Comparison of ENCODE assay signal across 16 cellular contexts in the genomic region with DNA sequence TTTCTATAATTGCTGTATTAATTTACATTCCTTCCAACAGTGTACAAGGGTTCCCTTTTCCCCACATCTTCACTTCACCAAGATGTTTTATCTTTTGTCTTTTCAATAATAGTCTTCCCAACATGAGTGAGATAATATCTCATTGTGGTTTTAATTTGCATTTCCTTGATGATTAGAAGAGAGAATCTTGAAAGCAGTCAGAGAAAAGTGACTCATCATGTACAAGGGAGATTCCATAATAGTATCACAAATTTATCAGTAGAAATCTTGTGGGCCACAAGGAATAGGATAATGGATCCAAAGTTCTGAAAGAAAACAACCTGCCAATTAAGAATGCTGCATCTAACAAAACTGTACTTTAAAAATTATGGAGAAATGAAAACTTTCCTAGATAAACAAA.
A peak's percentile ranks its signal among the peaks of the same experiment; 100 is the strongest.
DNase-seq lines count a peak whose midpoint lies in the region; ATAC-seq and TF ChIP-seq lines count a peak whose summit lies in the region.
"Had no signal": no experiment of that assay in that cellular context is flagged by ENCODE, and none has a peak within 500 bp of the region (broad histone marks: within the 10 kb centered on the region; RNA-seq: fewer than 3 reads in every experiment).

No MANE protein-coding gene starts in this region.

- no peaks in the 10 kb centered on the region for H3K9me1 ChIP-seq in IMR-90 (ENCODE audit: insufficient read depth, low read length)

- no peak overlapping the region for H2BK120ac ChIP-seq in IMR-90 (ENCODE audit: low read depth, low read length)

- TF ChIP-seq RAD21 in IMR-90 (IDR thresholded peaks at IDR 0.05; ENCODE audit: low read length): no peak

- no peak overlapping the region for H4K5ac ChIP-seq in IMR-90 (ENCODE audit: low read depth, low read length)

- no peaks in the 10 kb centered on the region for H3K27me3 ChIP-seq in IMR-90 (ENCODE audit: control insufficient read depth, insufficient read depth, low read length)

- POLR2A ChIA-PET in IMR-90 (lab: Charles Lee; ENCODE audit: unreplicated experiment): no interaction called here

- H3K4me2 ChIP-seq in IMR-90 (ENCODE audit: low read depth, low read length): no peak overlapping the region

- no peak overlapping the region for H2BK20ac ChIP-seq in IMR-90 (ENCODE audit: low read depth, low read length)

- H3K9ac ChIP-seq in IMR-90 (ENCODE audit: low read depth, low read length): no peak overlapping the region

- no peak overlapping the region for H3K23ac ChIP-seq in IMR-90 (ENCODE audit: low read depth, low read length)

- CTCF ChIA-PET in IMR-90 (lab: Yijun Ruan, JAX): no interaction called here

- TF ChIP-seq CTCF in HFFc6 (IDR thresholded peaks at IDR 0.05) (no peak), IMR-90 (conservative IDR thresholded peaks at IDR 0.05; ENCODE audit: low read depth, low read length) (no peak)

- no peaks in the 10 kb centered on the region for H4K20me1 ChIP-seq in IMR-90 (ENCODE audit: insufficient read depth, low read length)

- H3K9me3 Mint-ChIP-seq in activated T-cell treated with anti-CD3 and anti-CD28 coated beads, Interleukin-2, amount 50 U/mL, for 4 hours: peaks cover 21% of the 10 kb centered on the region
- H3K9me3 Mint-ChIP-seq in HFFc6: peaks cover 11% of the 10 kb centered on the region

- no peaks in the 10 kb centered on the region for H3K36me3 Mint-ChIP-seq in activated T-cell treated with anti-CD3 and anti-CD28 coated beads, Interleukin-2, amount 50 U/mL, for 4 hours (ENCODE audit: insufficient read depth)
- H3K36me3 Mint-ChIP-seq in HFFc6 (ENCODE audit: low read depth): peaks cover 12% of the 10 kb centered on the region; the same call in 1 of the 2 replicates

- H2AFZ ChIP-seq in IMR-90 (replicated peaks; ENCODE audit: low read length, poor library complexity): no peak overlapping the region

- no peak overlapping the region for H3K27ac ChIP-seq in IMR-90 (ENCODE audit: insufficient read depth, low read length)

- no peak for DNase-seq in activated T-cell treated with anti-CD3 and anti-CD28 coated beads, Interleukin-2, amount 50 U/mL, for 4 hours
- DNase-seq in activated T-cell treated with anti-CD3 and anti-CD28 coated beads for 4 hours (no peak), HFFc6 (peak; percentile 13), IMR-90 (peak; percentile 34), renal cortical epithelial cell (ENCODE audit: low read depth) (peak; percentile 22), NCI-H748 (lab: John Stamatoyannopoulos, UW; ENCODE audit: unreplicated experiment) (no peak), cortex of kidney (lab: John Stamatoyannopoulos, UW) (no peak)
- DNase-seq: ACHN, amygdala, DMS53, mucosa of descending colon, NCI-H1105, NCI-H446, posterior cingulate gyrus, T-helper 9 cell had no signal

- no peaks in the 10 kb centered on the region for H3K27me3 Mint-ChIP-seq in activated T-cell treated with anti-CD3 and anti-CD28 coated beads, Interleukin-2, amount 50 U/mL, for 4 hours (ENCODE audit: low read depth)
- H3K27me3 Mint-ChIP-seq in HFFc6 (ENCODE audit: insufficient read depth): peaks cover 2% of the 10 kb centered on the region; the same call in 1 of the 2 replicates

- no peak overlapping the region for H3K18ac ChIP-seq in IMR-90 (ENCODE audit: low read depth, low read length)

- no peaks in the 10 kb centered on the region for H3K4me1 ChIP-seq in IMR-90 (ENCODE audit: control insufficient read depth, insufficient read depth, low read length)

- dilution Hi-C loops in IMR-90 (cut with HindIII; ENCODE audit: low sequenced_read_pairs, unreplicated experiment): no loop called here

- no peak overlapping the region for H2BK15ac ChIP-seq in IMR-90 (ENCODE audit: low read depth, low read length)

- peak overlapping the region; percentile 7 for H3K4me3 Mint-ChIP-seq in activated T-cell treated with anti-CD3 and anti-CD28 coated beads, Interleukin-2, amount 50 U/mL, for 4 hours
- no peak overlapping the region for H3K4me3 Mint-ChIP-seq in HFFc6

- intact Hi-C loops in IMR-90 (cut with micrococcal nuclease): no loop called here

- no peak overlapping the region for H3K27ac Mint-ChIP-seq in HFFc6

- H3K56ac ChIP-seq in IMR-90 (ENCODE audit: extremely low read depth, insufficient read depth, low read length): no peak overlapping the region

- peak; percentile 72 to 92 for ATAC-seq in activated T-cell treated with anti-CD3 and anti-CD28 coated beads, Interleukin-2, amount 50 U/mL, for 4 hours
- ATAC-seq in IMR-90 (ENCODE audit: low read depth) (no peak), HG03108 (IDR thresholded peaks at IDR 0.05; ENCODE audit: unreplicated experiment) (no peak)
- ATAC-seq: mucosa of descending colon had no signal

- H4K91ac ChIP-seq in IMR-90 (ENCODE audit: insufficient read depth, low read depth, low read length): no peak overlapping the region

- H3K4ac ChIP-seq in IMR-90 (ENCODE audit: low read depth, low read length): no peak overlapping the region

- H2AK9ac ChIP-seq in IMR-90 (replicated peaks; ENCODE audit: low read depth, low read length, poor library complexity): no peak overlapping the region

- no peak overlapping the region for H4K8ac ChIP-seq in IMR-90 (ENCODE audit: low read depth in 2 of 2, low read length in 2 of 2)

- no peaks in the 10 kb centered on the region for H3K79me1 ChIP-seq in IMR-90 (ENCODE audit: low read depth in 1 of 2, low read length in 2 of 2)

- no peak overlapping the region for H3K14ac ChIP-seq in IMR-90 (replicated peaks; ENCODE audit: low read depth, low read length)

- no peak overlapping the region for H2BK5ac ChIP-seq in IMR-90 (ENCODE audit: low read depth, low read length, poor library complexity, severe bottlenecking)

- peaks cover 10% of the 10 kb centered on the region for H3K4me1 Mint-ChIP-seq in activated T-cell treated with anti-CD3 and anti-CD28 coated beads, Interleukin-2, amount 50 U/mL, for 4 hours (ENCODE audit: low read depth)
- peaks cover 10% of the 10 kb centered on the region for H3K4me1 Mint-ChIP-seq in HFFc6 (ENCODE audit: low read depth)

- TF ChIP-seq POLR2A in IMR-90 (IDR thresholded peaks at IDR 0.05; ENCODE audit: low read depth, low read length): no peak

- BruUV-seq in IMR-90 (replicated peaks; lab: Mats Ljungman, UMichigan): no TSS peak

- no peak overlapping the region for H3K4me3 ChIP-seq in IMR-90 (ENCODE audit: insufficient read depth, low read depth, low read length)
- H3K4me3 ChIP-seq: mucosa of descending colon had no signal

- H3K9me3 ChIP-seq in IMR-90 (ENCODE audit: control insufficient read depth, insufficient read depth, low read length): no peaks in the 10 kb centered on the region
- H3K9me3 ChIP-seq: mucosa of descending colon had no signal

- no peak overlapping the region for H2AK5ac ChIP-seq in IMR-90 (ENCODE audit: low read depth, low read length)

- in situ Hi-C loops in IMR-90 (cut with MboI; ENCODE audit: low sequenced_read_pairs): no loop called here

- no peaks in the 10 kb centered on the region for H3K36me3 ChIP-seq in IMR-90 (ENCODE audit: control insufficient read depth, insufficient read depth, low read length)

TF ChIP-seq in IMR-90, 13 proteins besides CTCF, POLR2A, EP300 and RAD21:
- TF ChIP-seq MAFK (IDR thresholded peaks at IDR 0.05; ENCODE audit: low read depth, low read length): no peak
- no peak for TF ChIP-seq RFX5 (IDR thresholded peaks at IDR 0.05; ENCODE audit: low read depth, low read length)
- no peak for TF ChIP-seq RCOR1 (IDR thresholded peaks at IDR 0.05; ENCODE audit: insufficient replicate concordance, low read length)
- TF ChIP-seq FOS (IDR thresholded peaks at IDR 0.05; ENCODE audit: low read depth, low read length): no peak
- TF ChIP-seq CHD1 (IDR thresholded peaks at IDR 0.05; ENCODE audit: low read depth, low read length): no peak
- TF ChIP-seq, protein P1, sequence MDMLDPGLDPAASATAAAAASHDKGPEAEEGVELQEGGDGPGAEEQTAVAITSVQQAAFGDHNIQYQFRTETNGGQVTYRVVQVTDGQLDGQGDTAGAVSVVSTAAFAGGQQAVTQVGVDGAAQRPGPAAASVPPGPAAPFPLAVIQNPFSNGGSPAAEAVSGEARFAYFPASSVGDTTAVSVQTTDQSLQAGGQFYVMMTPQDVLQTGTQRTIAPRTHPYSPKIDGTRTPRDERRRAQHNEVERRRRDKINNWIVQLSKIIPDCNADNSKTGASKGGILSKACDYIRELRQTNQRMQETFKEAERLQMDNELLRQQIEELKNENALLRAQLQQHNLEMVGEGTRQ (IDR thresholded peaks at IDR 0.05; ENCODE audit: low read depth, low read length): no peak
- no peak for TF ChIP-seq SMC3 (IDR thresholded peaks at IDR 0.05; ENCODE audit: low read depth, low read length)
- TF ChIP-seq MAZ (IDR thresholded peaks at IDR 0.05; ENCODE audit: borderline replicate concordance, low read depth, low read length): no peak
- no peak for TF ChIP-seq MXI1 (IDR thresholded peaks at IDR 0.05; ENCODE audit: borderline replicate concordance, low read depth, low read length)
- TF ChIP-seq CEBPB (IDR thresholded peaks at IDR 0.05; ENCODE audit: low read depth, low read length): no peak
- TF ChIP-seq, protein P2, sequence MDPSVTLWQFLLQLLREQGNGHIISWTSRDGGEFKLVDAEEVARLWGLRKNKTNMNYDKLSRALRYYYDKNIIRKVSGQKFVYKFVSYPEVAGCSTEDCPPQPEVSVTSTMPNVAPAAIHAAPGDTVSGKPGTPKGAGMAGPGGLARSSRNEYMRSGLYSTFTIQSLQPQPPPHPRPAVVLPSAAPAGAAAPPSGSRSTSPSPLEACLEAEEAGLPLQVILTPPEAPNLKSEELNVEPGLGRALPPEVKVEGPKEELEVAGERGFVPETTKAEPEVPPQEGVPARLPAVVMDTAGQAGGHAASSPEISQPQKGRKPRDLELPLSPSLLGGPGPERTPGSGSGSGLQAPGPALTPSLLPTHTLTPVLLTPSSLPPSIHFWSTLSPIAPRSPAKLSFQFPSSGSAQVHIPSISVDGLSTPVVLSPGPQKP (IDR thresholded peaks at IDR 0.05; ENCODE audit: borderline replicate concordance, low read depth, low read length): no peak
- no peak for TF ChIP-seq NFE2L2 (IDR thresholded peaks at IDR 0.05; ENCODE audit: low read depth, low read length)
- no peak for TF ChIP-seq BHLHE40 (IDR thresholded peaks at IDR 0.05; ENCODE audit: low read depth, low read length)
TF ChIP-seq in IMR-90: peak in this region for 0.

Comparison
In these comparisons a context has a peak if more than half of its experiments do, and no peak if none do; other contexts are left out.
1. ATAC-seq: peak in activated T-cell treated with anti-CD3 and anti-CD28 coated beads, Interleukin-2, amount 50 U/mL, for 4 hours (2 of 2); none in IMR-90 (single experiment) and HG03108 (single experiment).
2. DNase-seq: peak in HFFc6 (single experiment), IMR-90 (single experiment) and renal cortical epithelial cell (single experiment); none in activated T-cell treated with anti-CD3 and anti-CD28 coated beads, Interleukin-2, amount 50 U/mL, for 4 hours (single experiment), activated T-cell treated with anti-CD3 and anti-CD28 coated beads for 4 hours (single experiment), NCI-H748 (single experiment) and cortex of kidney (single experiment).